8 cellular contexts compared by ENCODE assay signal in genomic region chr12:124863409-124864325, GRCh38. TPM values are rescaled to one million over a fixed set of nuclear protein-coding genes. Genes with fewer than 3 reads are reported as not detected.
DNase-seq lines count a peak whose midpoint lies in the region; ATAC-seq, FAIRE-seq and TF ChIP-seq lines count a peak whose summit lies in the region.

A gene with protein sequence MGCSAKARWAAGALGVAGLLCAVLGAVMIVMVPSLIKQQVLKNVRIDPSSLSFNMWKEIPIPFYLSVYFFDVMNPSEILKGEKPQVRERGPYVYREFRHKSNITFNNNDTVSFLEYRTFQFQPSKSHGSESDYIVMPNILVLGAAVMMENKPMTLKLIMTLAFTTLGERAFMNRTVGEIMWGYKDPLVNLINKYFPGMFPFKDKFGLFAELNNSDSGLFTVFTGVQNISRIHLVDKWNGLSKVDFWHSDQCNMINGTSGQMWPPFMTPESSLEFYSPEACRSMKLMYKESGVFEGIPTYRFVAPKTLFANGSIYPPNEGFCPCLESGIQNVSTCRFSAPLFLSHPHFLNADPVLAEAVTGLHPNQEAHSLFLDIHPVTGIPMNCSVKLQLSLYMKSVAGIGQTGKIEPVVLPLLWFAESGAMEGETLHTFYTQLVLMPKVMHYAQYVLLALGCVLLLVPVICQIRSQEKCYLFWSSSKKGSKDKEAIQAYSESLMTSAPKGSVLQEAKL (minus strand): TSS chr12:124863864. CDS start chr12:124863720, 144 bp downstream.

- ATAC-seq in A549 (peak; percentile 78 to 84), GM18858 (IDR thresholded peaks at IDR 0.05; ENCODE audit: unreplicated experiment) (peak; percentile 53), HG03064 (IDR thresholded peaks at IDR 0.05; ENCODE audit: low read depth, unreplicated experiment) (peak; percentile 66), activated B cell treated with CpG ODN at 0.5 μM for 24 hours (ENCODE audit: low read depth) (peak; percentile 85)

- no peak for TF ChIP-seq EP300 in A549 (IDR thresholded peaks at IDR 0.05)

- TF ChIP-seq POLR2A in A549 (IDR thresholded peaks at IDR 0.05; ENCODE audit: low read length), result peak; percentile 92

- POLR2A ChIA-PET in A549 (lab: Yijun Ruan, JAX) (interaction anchor here (0.6 to 1.1 kb wide), 3 partner anchors 23 to 35 kb away, joined by 3 read pairs; no protein-coding TSS in a partner anchor), activated B cell treated with CpG ODN at 0.5 μM for 24 hours (lab: Charles Lee) (interaction anchor here (0.6 to 3.8 kb wide), 14 partner anchors 9 to 399 kb away, joined by 3 to 23 read pairs (median 6); partner anchors contain the start of gene UBC)

- no peaks in the 10 kb centered on the region for H3K9me3 ChIP-seq in A549

- H3K4me1 ChIP-seq in A549, result peaks cover 35% of the 10 kb centered on the region

- no peak for FAIRE-seq in A549 (lab: Jason Lieb, UNC)

- peak within 1 kb of the TSS; percentile 91 for H3K27ac Mint-ChIP-seq in activated B cell treated with CpG ODN at 0.5 μM for 24 hours

- peak within 1 kb of the TSS; percentile 72 for H3K4me3 ChIP-seq in A549

- peak within 1 kb of the TSS; percentile 85 to 96 for H3K27ac ChIP-seq in A549
- peak within 1 kb of the TSS; percentile 89 for H3K27ac ChIP-seq in caudate nucleus (ENCODE audit: low read depth, low read length)

- H3K9me3 Mint-ChIP-seq in activated B cell treated with CpG ODN at 0.5 μM for 24 hours, result no peaks in the 10 kb centered on the region

- peak within 1 kb of the TSS; percentile 83 for H3K4me3 Mint-ChIP-seq in activated B cell treated with CpG ODN at 0.5 μM for 24 hours

- DNase-seq in A549 (ENCODE audit: low read depth in 1 of 2, low spot score in 1 of 2) (peak; percentile 85), NCI-H2196 (lab: John Stamatoyannopoulos, UW; ENCODE audit: unreplicated experiment) (peak; percentile 78), activated B cell treated with CpG ODN at 0.5 μM for 24 hours (peak; percentile 80), caudate nucleus (lab: John Stamatoyannopoulos, UW) (peak in 59 of 61 donors; percentile 29 to 91 (median 77)), islet precursor cell (peak; percentile 97)
- DNase-seq in stimulated activated CD4-positive, alpha-beta T cell treated with anti-CD3 and anti-CD28 coated beads, Interleukin-12 subunit alpha, Interleukin-12 subunit beta, amount 100 ng/mL, for 48 hours (ENCODE audit: low read depth in 2 of 3, low spot score in 1 of 3), result peak; percentile 66 to 76 (median 69)

- peak; percentile 5 to 50; a peak in 4 of 5 replicates for TF ChIP-seq RAD21 in A549 (conservative IDR thresholded peaks at IDR 0.05 in 1 of 2, IDR thresholded peaks at IDR 0.05 in 1 of 2)

- H3K36me3 Mint-ChIP-seq in activated B cell treated with CpG ODN at 0.5 μM for 24 hours (ENCODE audit: low read depth), result peaks cover 1% of the 10 kb centered on the region

- intact Hi-C loops in activated B cell treated with CpG ODN at 0.5 μM for 24 hours (cut with micrococcal nuclease), result loop anchor here (1.0 to 10.0 kb wide), 5 partner anchors 21 to 299 kb away; partner anchors contain the start of gene NCOR2

- CTCF ChIA-PET in A549 (lab: Yijun Ruan, JAX) (interaction anchor here (0.9 to 2.3 kb wide), 3 partner anchors 42 to 92 kb away, joined by 3 to 8 read pairs (median 4); no protein-coding TSS in a partner anchor), activated B cell treated with CpG ODN at 0.5 μM for 24 hours (lab: Charles Lee) (interaction anchor here (2.1 kb wide), 1 partner anchor 42 kb away, joined by 7 read pairs; no protein-coding TSS in a partner anchor)

- WGBS in A549 (ENCODE audit: missing lambda C conversion rate), result 3% methylated on average over 26 of the region's 89 CpGs

- TF ChIP-seq CTCF in A549 (IDR thresholded peaks at IDR 0.05) (no peak), activated B cell treated with CpG ODN at 0.5 μM for 24 hours (IDR thresholded peaks at IDR 0.05) (no peak)

- peak within 1 kb of the TSS; percentile 95 for H3K4me2 ChIP-seq in A549

- H3K27me3 Mint-ChIP-seq in activated B cell treated with CpG ODN at 0.5 μM for 24 hours, result no peaks in the 10 kb centered on the region

- peaks cover 40% of the 10 kb centered on the region for H3K4me1 Mint-ChIP-seq in activated B cell treated with CpG ODN at 0.5 μM for 24 hours

TF ChIP-seq in A549, 52 proteins besides CTCF, POLR2A, EP300 and RAD21:
- TF ChIP-seq PHF8 (IDR thresholded peaks at IDR 0.05; ENCODE audit: borderline replicate concordance, low read depth) (peak; percentile 30; the same call in 1 of the 2 replicates), TP53 (CRISPR knock-in tag; IDR thresholded peaks at IDR 0.05) (peak; percentile 45; the same call in 1 of the 2 replicates), E2F6 (IDR thresholded peaks at IDR 0.05; ENCODE audit: borderline replicate concordance, low read depth) (peak; percentile 78), HOXB13 (CRISPR knock-in tag; IDR thresholded peaks at IDR 0.05; ENCODE audit: low read depth) (0 out of 2 replicates have a peak, but pooled peaks have one; percentile 19), EHF (CRISPR knock-in tag; IDR thresholded peaks at IDR 0.05) (0 out of 2 replicates have a peak, but pooled peaks have one; percentile 36), TFCP2L1 (CRISPR knock-in tag; IDR thresholded peaks at IDR 0.05) (no peak), RARB (CRISPR knock-in tag; IDR thresholded peaks at IDR 0.05) (no peak), MAZ (IDR thresholded peaks at IDR 0.05; ENCODE audit: borderline replicate concordance, low read depth, low read length) (no peak), JUN (IDR thresholded peaks at IDR 0.05) (peak; percentile 65 to 87), CHD4 (IDR thresholded peaks at IDR 0.05; ENCODE audit: borderline replicate concordance) (no peak), SMC3 (IDR thresholded peaks at IDR 0.05) (peak; percentile 54; the same call in 2 of the 3 replicates), ELK1 (IDR thresholded peaks at IDR 0.05; ENCODE audit: low read depth, low read length) (no peak), NFE2L2 (conservative IDR thresholded peaks at IDR 0.05; ENCODE audit: low read length) (no peak)
- TF ChIP-seq, protein P1, sequence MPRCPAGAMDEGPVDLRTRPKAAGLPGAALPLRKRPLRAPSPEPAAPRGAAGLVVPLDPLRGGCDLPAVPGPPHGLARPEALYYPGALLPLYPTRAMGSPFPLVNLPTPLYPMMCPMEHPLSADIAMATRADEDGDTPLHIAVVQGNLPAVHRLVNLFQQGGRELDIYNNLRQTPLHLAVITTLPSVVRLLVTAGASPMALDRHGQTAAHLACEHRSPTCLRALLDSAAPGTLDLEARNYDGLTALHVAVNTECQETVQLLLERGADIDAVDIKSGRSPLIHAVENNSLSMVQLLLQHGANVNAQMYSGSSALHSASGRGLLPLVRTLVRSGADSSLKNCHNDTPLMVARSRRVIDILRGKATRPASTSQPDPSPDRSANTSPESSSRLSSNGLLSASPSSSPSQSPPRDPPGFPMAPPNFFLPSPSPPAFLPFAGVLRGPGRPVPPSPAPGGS (IDR thresholded peaks at IDR 0.05), result peak; percentile 71; the same call in 1 of the 3 replicates
- TF ChIP-seq, protein P2, sequence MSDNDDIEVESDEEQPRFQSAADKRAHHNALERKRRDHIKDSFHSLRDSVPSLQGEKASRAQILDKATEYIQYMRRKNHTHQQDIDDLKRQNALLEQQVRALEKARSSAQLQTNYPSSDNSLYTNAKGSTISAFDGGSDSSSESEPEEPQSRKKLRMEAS (IDR thresholded peaks at IDR 0.05), result peak; percentile 91
- TF ChIP-seq, protein P3, sequence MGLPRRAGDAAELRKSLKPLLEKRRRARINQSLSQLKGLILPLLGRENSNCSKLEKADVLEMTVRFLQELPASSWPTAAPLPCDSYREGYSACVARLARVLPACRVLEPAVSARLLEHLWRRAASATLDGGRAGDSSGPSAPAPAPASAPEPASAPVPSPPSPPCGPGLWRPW (IDR thresholded peaks at IDR 0.05), result no peak

RNA-seq across cellular contexts. Expression of the gene that starts here (rescaled TPM):
- polyA plus RNA-seq in A549 (2011; rRNA removed), result 81.1 and 111 TPM in 2 replicates
- polyA plus RNA-seq in A549 (2012; cell fraction: cytosol; rRNA removed), result 281 and 385 TPM in 2 replicates
- 568 and 899 TPM in 2 replicates for polyA plus RNA-seq in A549 (2012; cell fraction: nucleus; rRNA removed)
- 151 to 160 TPM (median 154 TPM) in 3 replicates for polyA plus RNA-seq in A549 (2017; fragmentation: RNase III; extraction: RNeasy Plus Mini Kit Qiagen cat#74134 plus additional on column Dnase treatment)
- polyA minus RNA-seq in A549 (2011; rRNA and poly(A)+ RNA removed), result 151 and 173 TPM in 2 replicates
- total RNA-seq in activated B cell treated with CpG ODN at 0.5 μM for 24 hours, result 39.3 and 40.8 TPM in 2 replicates

Comparison
In these comparisons a context has a peak if more than half of its experiments do, and no peak if none do; other contexts are left out.
1. Peak in every context shown above with its lines: DNase-seq, ATAC-seq, H3K4me3 ChIP-seq and H3K27ac ChIP-seq.